Comparison of ENCODE assay signal across 19 cellular contexts in the genomic region with DNA sequence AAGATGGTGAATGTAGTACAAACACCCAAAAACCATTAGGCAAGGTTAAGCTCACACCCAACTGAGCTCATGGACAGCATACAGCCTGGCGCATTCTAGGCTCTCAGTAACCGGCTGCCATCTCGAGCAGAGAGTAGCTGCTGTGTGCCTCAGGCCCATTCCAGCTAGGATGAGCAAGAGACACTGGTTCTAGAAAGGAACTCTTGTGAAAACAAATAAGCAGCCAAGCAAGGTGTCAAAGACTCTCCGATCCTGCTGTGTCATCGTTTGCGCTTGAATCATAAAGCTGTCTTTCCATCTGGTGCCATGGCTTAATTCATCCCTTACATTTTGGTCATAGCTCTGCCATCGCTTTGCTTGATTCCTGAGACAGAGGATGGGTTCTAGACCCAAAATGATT.
"Had no signal": no experiment of that assay in that cellular context is flagged by ENCODE, and none has a peak within 500 bp of the region (broad histone marks: within the 10 kb centered on the region; RNA-seq: fewer than 3 reads in every experiment).

No MANE protein-coding gene starts in this region.

- H3K4me1 ChIP-seq: colonic mucosa, left ventricle myocardium inferior, thyroid gland, vagina had no signal

- DNase-seq: activated CD4-positive, alpha-beta T cell treated with anti-CD3 and anti-CD28 coated beads, Interleukin-2, amount 10 ng/mL, durations not matched to agents 7 days and 5 days; activated CD8-positive, alpha-beta memory T cell treated with anti-CD3 and anti-CD28 coated beads, Interleukin-2, amount 50 U/mL, for 4 hours; activated naive CD4-positive, alpha-beta T cell treated with anti-CD3 and anti-CD28 coated beads, Interleukin-2, amount 10 ng/mL, durations not matched to agents 7 days and 5 days; activated T-cell treated with anti-CD3 and anti-CD28 coated beads, Interleukin-2, amount 50 U/mL, for 4 hours; aorta; colonic mucosa; endodermal cell; kidney glomerular epithelial cell; left ventricle myocardium inferior; occipital lobe; stimulated activated CD4-positive, alpha-beta T cell treated with anti-CD3 and anti-CD28 coated beads, Interleukin-12 subunit alpha, Interleukin-12 subunit beta, amount 100 ng/mL, for 4 hours; stimulated activated CD4-positive, alpha-beta T cell treated with anti-CD3 and anti-CD28 coated beads, Interleukin-1b, Interleukin-23, amount 100 ng/mL, for 48 hours; stimulated activated CD8-positive, alpha-beta memory T cell treated with anti-CD3 and anti-CD28 coated beads, Interleukin-4, amount 100 ng/mL, for 48 hours; stimulated activated naive CD4-positive, alpha-beta T cell had no signal

- H3K4me1 Mint-ChIP-seq: activated CD4-positive, alpha-beta T cell treated with anti-CD3 and anti-CD28 coated beads, Interleukin-2, amount 10 ng/mL, durations not matched to agents 7 days and 5 days; activated naive CD4-positive, alpha-beta T cell treated with anti-CD3 and anti-CD28 coated beads, Interleukin-2, amount 10 ng/mL, durations not matched to agents 7 days and 5 days; central memory CD8-positive, alpha-beta T cell had no signal

- H3K9me3 ChIP-seq: colonic mucosa, thyroid gland, vagina had no signal

- H3K27me3 ChIP-seq: colonic mucosa, thyroid gland, vagina had no signal

- H3K36me3 Mint-ChIP-seq: activated naive CD4-positive, alpha-beta T cell treated with anti-CD3 and anti-CD28 coated beads, Interleukin-2, amount 10 ng/mL, durations not matched to agents 7 days and 5 days had no signal

- H3K4me3 ChIP-seq: colonic mucosa, left ventricle myocardium inferior, thyroid gland, vagina had no signal

- H3K36me3 ChIP-seq: colonic mucosa, left ventricle myocardium inferior, thyroid gland, vagina had no signal

- ATAC-seq: activated CD4-positive, CD25-positive, alpha-beta regulatory T cell treated with anti-CD3 and anti-CD28 coated beads, Interleukin-2, amount 50 U/mL, for 24 hours; activated T-cell treated with anti-CD3 and anti-CD28 coated beads, Interleukin-2, amount 50 U/mL, for 4 hours had no signal

- H3K27ac ChIP-seq: colonic mucosa, left ventricle myocardium inferior, thyroid gland, vagina had no signal

- H3K27me3 Mint-ChIP-seq: activated CD4-positive, alpha-beta T cell treated with anti-CD3 and anti-CD28 coated beads, Interleukin-2, amount 10 ng/mL, durations not matched to agents 7 days and 5 days; activated naive CD4-positive, alpha-beta T cell treated with anti-CD3 and anti-CD28 coated beads, Interleukin-2, amount 10 ng/mL, durations not matched to agents 7 days and 5 days; central memory CD8-positive, alpha-beta T cell had no signal

- H3K4me3 Mint-ChIP-seq: activated CD4-positive, alpha-beta T cell treated with anti-CD3 and anti-CD28 coated beads, Interleukin-2, amount 10 ng/mL, durations not matched to agents 7 days and 5 days; activated naive CD4-positive, alpha-beta T cell treated with anti-CD3 and anti-CD28 coated beads, Interleukin-2, amount 10 ng/mL, durations not matched to agents 7 days and 5 days; activated T-cell treated with anti-CD3 and anti-CD28 coated beads, Interleukin-2, amount 50 U/mL, for 4 hours; central memory CD8-positive, alpha-beta T cell; endodermal cell had no signal

- H3K27ac Mint-ChIP-seq: activated CD4-positive, alpha-beta T cell treated with anti-CD3 and anti-CD28 coated beads, Interleukin-2, amount 10 ng/mL, durations not matched to agents 7 days and 5 days; activated naive CD4-positive, alpha-beta T cell treated with anti-CD3 and anti-CD28 coated beads, Interleukin-2, amount 10 ng/mL, durations not matched to agents 7 days and 5 days; endodermal cell; progenitor cell of endocrine pancreas had no signal
